Comparison of ENCODE assay signal across 7 cellular contexts in genomic region chr1:116514708-116515525, GRCh38. TPM values are rescaled to one million over a fixed set of nuclear protein-coding genes. Genes with fewer than 3 reads are reported as not detected.
DNase-seq lines count a peak whose midpoint lies in the region; ATAC-seq, FAIRE-seq and TF ChIP-seq lines count a peak whose summit lies in the region.

No MANE protein-coding gene starts in this region.

- H3K27ac Mint-ChIP-seq in MCF 10A (ENCODE audit: low read depth, unreplicated experiment), result peak overlapping the region; percentile 57

- BruUV-seq in MCF 10A (replicated peaks; lab: Mats Ljungman, UMichigan), result no TSS peak

- POLR2A ChIA-PET in MCF 10A (lab: Yijun Ruan, JAX), result interaction anchor here (0.7 to 1.4 kb wide), 2 partner anchors 9 to 732 kb away, joined by 3 read pairs; no protein-coding TSS in a partner anchor

- TF ChIP-seq CTCF in MCF 10A (IDR thresholded peaks at IDR 0.05; ENCODE audit: unreplicated experiment) (no peak), ascending aorta (IDR thresholded peaks at IDR 0.05) (no peak)

- H3K4me3 ChIP-seq in ascending aorta, result no peak overlapping the region

- intact Hi-C loops in MCF 10A (cut with micrococcal nuclease) (no loop called here), ascending aorta (cut with DNase I) (no loop called here)

- peaks cover 5 to 11% of the 10 kb centered on the region in 2 donors for H3K36me3 ChIP-seq in ascending aorta

- no peak overlapping the region for H3K27ac ChIP-seq in ascending aorta

- H3K27me3 Mint-ChIP-seq in MCF 10A (ENCODE audit: insufficient read depth, unreplicated experiment), result no peaks in the 10 kb centered on the region

- H3K4me1 Mint-ChIP-seq in MCF 10A (ENCODE audit: insufficient read depth, unreplicated experiment), result peaks cover 25% of the 10 kb centered on the region

- FAIRE-seq in frontal cortex (lab: Jason Lieb, UNC), result no peak

- H3K27me3 ChIP-seq in ascending aorta, result no peaks in the 10 kb centered on the region

- no peaks in the 10 kb centered on the region for H3K9me3 ChIP-seq in ascending aorta

- peaks cover 10% of the 10 kb centered on the region for H3K9me3 Mint-ChIP-seq in MCF 10A (ENCODE audit: unreplicated experiment)

- ATAC-seq in GM19035 (IDR thresholded peaks at IDR 0.05; ENCODE audit: unreplicated experiment), result peak; percentile 81
- ATAC-seq in HG03060 (IDR thresholded peaks at IDR 0.05; ENCODE audit: low read depth, unreplicated experiment), result peak; percentile 67

- no peaks in the 10 kb centered on the region for H3K4me1 ChIP-seq in ascending aorta

- H3K36me3 Mint-ChIP-seq in MCF 10A (ENCODE audit: insufficient read depth, unreplicated experiment), result peaks cover 10% of the 10 kb centered on the region

- CTCF ChIA-PET in MCF 10A (lab: Yijun Ruan, JAX), result interaction anchor here (0.5 to 1.5 kb wide), 3 partner anchors 17 to 494 kb away, joined by 3 to 4 read pairs (median 4); no protein-coding TSS in a partner anchor

- DNase-seq in T follicular helper cell (ENCODE audit: low read depth) (peak; percentile 24), MCF 10A (ENCODE audit: unreplicated experiment) (peak; percentile 75), ascending aorta (ENCODE audit: low spot score in 2 of 2) (no peak), frontal cortex (ENCODE audit: low spot score in 2 of 2) (no peak)
- DNase-seq in stimulated activated CD4-positive, alpha-beta T cell treated with anti-CD3 and anti-CD28 coated beads, Interleukin-2, amount 100 ng/mL, for 48 hours, result peak; percentile 43 to 45

- H3K4me3 Mint-ChIP-seq in MCF 10A (ENCODE audit: unreplicated experiment), result no peak overlapping the region

RNA-seq across cellular contexts. Expression of gene CD58, which starts 55.9 kb away (rescaled TPM):
- total RNA-seq in MCF 10A (2022) (11.0 and 13.4 TPM in 2 replicates), ascending aorta (50.7 TPM), frontal cortex (6.1 TPM)

Comparison
In these comparisons a context has a peak if more than half of its experiments do, and no peak if none do; other contexts are left out.
1. DNase-seq: peak in T follicular helper cell (single experiment), MCF 10A (single experiment) and stimulated activated CD4-positive, alpha-beta T cell treated with anti-CD3 and anti-CD28 coated beads, Interleukin-2, amount 100 ng/mL, for 48 hours (2 of 2); none in ascending aorta (0 of 2) and frontal cortex (0 of 2).